ENCODE assay signal across 9 cellular contexts in genomic region chr7:135168001-135168400, GRCh38. TPM values are rescaled to one million over a fixed set of nuclear protein-coding genes. Genes with fewer than 3 reads are reported as not detected.
DNase-seq lines count a peak whose midpoint lies in the region; TF ChIP-seq lines count a peak whose summit lies in the region.
"Had no signal": no experiment of that assay in that cellular context is flagged by ENCODE, and none has a peak within 500 bp of the region (broad histone marks: within the 10 kb centered on the region; RNA-seq: fewer than 3 reads in every experiment).

No MANE protein-coding gene starts in this region.

- POLR2A ChIA-PET in CD8-positive, alpha-beta memory T cell (lab: Charles Lee), result interaction anchor here (1.8 kb wide), 1 partner anchor 7 kb away, joined by 7 read pairs; no protein-coding TSS in a partner anchor

- H3K36me3 Mint-ChIP-seq in CD8-positive, alpha-beta memory T cell, result peaks cover 0 to 58% (median 5%) of the 10 kb centered on the region in 3 donors
- peaks cover 65% of the 10 kb centered on the region for H3K36me3 Mint-ChIP-seq in nephron (ENCODE audit: low read depth)

- no peak overlapping the region for H3K9ac ChIP-seq in OCI-LY1 (ENCODE audit: low read length)

- no peaks in the 10 kb centered on the region for H3K9me3 ChIP-seq in CD8-positive, alpha-beta memory T cell (ENCODE audit: low read length)
- H3K9me3 ChIP-seq in OCI-LY1 (ENCODE audit: low read length) (no peaks in the 10 kb centered on the region), breast epithelium (no peaks in the 10 kb centered on the region)

- no peaks in the 10 kb centered on the region for H3K9me2 ChIP-seq in OCI-LY1 (ENCODE audit: low read depth, low read length)

- peak overlapping the region; percentile 64 to 99 (median 96) for H3K27ac Mint-ChIP-seq in CD8-positive, alpha-beta memory T cell
- H3K27ac Mint-ChIP-seq in nephron, result peak overlapping the region; percentile 15 to 56 (median 52)

- intact Hi-C loops in breast epithelium (cut with DNase I; ENCODE audit: low total_unique reads), result no loop called here

- H3K79me2 ChIP-seq in OCI-LY1 (ENCODE audit: insufficient read depth, low read length), result no peaks in the 10 kb centered on the region

- H3K4me2 ChIP-seq in OCI-LY1 (ENCODE audit: low read length), result peak overlapping the region; percentile 91; the same call in 1 of the 2 replicates

- H3F3A ChIP-seq in OCI-LY1 (ENCODE audit: insufficient read depth, low read length), result no peaks in the 10 kb centered on the region

- H3K27me3 Mint-ChIP-seq in CD8-positive, alpha-beta memory T cell, result no peaks in the 10 kb centered on the region
- H3K27me3 Mint-ChIP-seq in nephron (ENCODE audit: low read depth), result no peaks in the 10 kb centered on the region

- CTCF ChIA-PET in CD8-positive, alpha-beta memory T cell (lab: Charles Lee), result interaction anchor here (1.1 to 1.5 kb wide), 4 partner anchors 10 to 175 kb away, joined by 3 to 5 read pairs (median 4); partner anchors contain the start of gene TMEM140

- no peaks in the 10 kb centered on the region for H3K27me3 ChIP-seq in CD8-positive, alpha-beta memory T cell (ENCODE audit: insufficient read depth, low read length, poor library complexity, severe bottlenecking)
- H3K27me3 ChIP-seq in OCI-LY1 (ENCODE audit: insufficient read depth, low read length) (no peaks in the 10 kb centered on the region), breast epithelium (no peaks in the 10 kb centered on the region)

- H3K4me1 ChIP-seq in CD8-positive, alpha-beta memory T cell (ENCODE audit: insufficient read depth, low read length), result peaks cover 17% of the 10 kb centered on the region
- H3K4me1 ChIP-seq in OCI-LY1 (ENCODE audit: insufficient read depth, low read length, severe bottlenecking) (peaks cover 34% of the 10 kb centered on the region), breast epithelium (peaks cover 0 to 15% of the 10 kb centered on the region in 2 donors)

- no peak overlapping the region for H3K4me3 ChIP-seq in CD8-positive, alpha-beta memory T cell (ENCODE audit: low read length)
- peak overlapping the region; percentile 91 for H3K4me3 ChIP-seq in OCI-LY1 (ENCODE audit: low read depth, low read length, poor library complexity, severe bottlenecking)
- peak overlapping the region in 1 of 3 donors; percentile 26 for H3K4me3 ChIP-seq in breast epithelium

- H3K4me3 Mint-ChIP-seq in CD8-positive, alpha-beta memory T cell, result peak overlapping the region in 6 of 7 donors; percentile 17 to 97 (median 88)
- H3K4me3 Mint-ChIP-seq in nephron, result peak overlapping the region; percentile 54 to 95 (median 93)

- TF ChIP-seq POLR2A in breast epithelium (IDR thresholded peaks at IDR 0.05), result no peak

- DNase-seq in CD8-positive, alpha-beta memory T cell, result peak in 2 of 5 donors; percentile 22 to 25
- DNase-seq in breast epithelium (ENCODE audit: low spot score in 2 of 2) (no peak), NCI-H345 treated with DMSO at 0.1 percent for 48 hours (lab: John Stamatoyannopoulos, UW; ENCODE audit: unreplicated experiment) (no peak), NCI-H128 (lab: John Stamatoyannopoulos, UW; ENCODE audit: unreplicated experiment) (no peak), cerebellar nuclear complex (lab: John Stamatoyannopoulos, UW) (no peak), NCI-H1694 (lab: John Stamatoyannopoulos, UW) (no peak)

- no peak overlapping the region for H2AFZ ChIP-seq in OCI-LY1 (ENCODE audit: low read length)

- H4K20me1 ChIP-seq in OCI-LY1 (ENCODE audit: insufficient read depth, low read length), result no peaks in the 10 kb centered on the region

- H3K36me3 ChIP-seq in CD8-positive, alpha-beta memory T cell (ENCODE audit: insufficient read depth, low read length), result peaks cover 33% of the 10 kb centered on the region
- peaks cover 58% of the 10 kb centered on the region for H3K36me3 ChIP-seq in OCI-LY1 (ENCODE audit: insufficient read depth, low read length)
- H3K36me3 ChIP-seq in breast epithelium, result peaks cover 11% of the 10 kb centered on the region

- peaks cover 48 to 75% (median 63%) of the 10 kb centered on the region in 3 donors for H3K4me1 Mint-ChIP-seq in CD8-positive, alpha-beta memory T cell
- H3K4me1 Mint-ChIP-seq in nephron, result peaks cover 32% of the 10 kb centered on the region

- H3K27ac ChIP-seq in CD8-positive, alpha-beta memory T cell (ENCODE audit: low read depth, low read length), result no peak overlapping the region
- H3K27ac ChIP-seq in OCI-LY1 (ENCODE audit: low read depth, low read length, poor library complexity, severe bottlenecking) (peak overlapping the region; percentile 92), breast epithelium (peak overlapping the region; percentile 94 to 98)

- no peak for TF ChIP-seq CTCF in OCI-LY1 (IDR thresholded peaks at IDR 0.05; ENCODE audit: low read length)
- TF ChIP-seq CTCF in breast epithelium (IDR thresholded peaks at IDR 0.05), result no peak
- no peak for TF ChIP-seq CTCF in nephron (IDR thresholded peaks at IDR 0.05; ENCODE audit: unreplicated experiment in 3 of 3)

- no peaks in the 10 kb centered on the region for H3K9me3 Mint-ChIP-seq in CD8-positive, alpha-beta memory T cell
- peaks cover under 1% of the 10 kb centered on the region for H3K9me3 Mint-ChIP-seq in nephron

RNA-seq across cellular contexts. Expression of gene CYREN, which starts 2.5 kb away (rescaled TPM):
- total RNA-seq in CD8-positive, alpha-beta memory T cell, result 10 to 100 TPM; 77.2 to 79.9 TPM
- 45.4 TPM for polyA plus RNA-seq in CD8-positive, alpha-beta memory T cell
- total RNA-seq in breast epithelium, result 10 to 100 TPM; 36.8 to 41.6 (median 41.6) TPM

RNA-seq across cellular contexts. Expression of gene TMEM140, which starts 20.1 kb away (rescaled TPM):
- 1 to 10 TPM; 6.6 to 7.0 TPM for total RNA-seq in CD8-positive, alpha-beta memory T cell
- 34.4 TPM for polyA plus RNA-seq in CD8-positive, alpha-beta memory T cell
- total RNA-seq in breast epithelium, result 10 to 100 TPM; 23.1 to 55.7 (median 52.8) TPM
- total RNA-seq: H1 had no signal
- polyA plus RNA-seq: H1 had no signal

RNA-seq across cellular contexts. Expression of gene WDR91, which starts 43.3 kb away (rescaled TPM):
- total RNA-seq in CD8-positive, alpha-beta memory T cell, result 10 to 100 TPM; 25.1 to 27.7 TPM
- polyA plus RNA-seq in CD8-positive, alpha-beta memory T cell, result 5.7 TPM
- 10 to 100 TPM; 21.4 to 26.5 (median 23.1) TPM for total RNA-seq in breast epithelium
